3 cellular contexts compared by ENCODE assay signal in genomic region chr10:26398353-26398752, GRCh38. TPM values are rescaled to one million over a fixed set of nuclear protein-coding genes. Genes with fewer than 3 reads are reported as not detected.
"Had no signal": no experiment of that assay in that cellular context is flagged by ENCODE, and none has a peak within 500 bp of the region (broad histone marks: within the 10 kb centered on the region; RNA-seq: fewer than 3 reads in every experiment).

No MANE protein-coding gene starts in this region.

RNA-seq across cellular contexts. Expression of gene APBB1IP, which starts 39.8 kb away (rescaled TPM):
- total RNA-seq: LHCN-M2, MCF 10A, NCI-H460 had no signal
